Comparison of ENCODE assay signal across 1 cellular context in genomic region chr9:104745852-104746251, GRCh38.
TF ChIP-seq lines count a peak whose summit lies in the region.

No MANE protein-coding gene starts in this region.

TF ChIP-seq in K562, 482 proteins besides CTCF, POLR2A, EP300 and RAD21 (continued from another document and continues in another):
- TF ChIP-seq MAX (CRISPR knock-in tag; IDR thresholded peaks at IDR 0.05) (no peak), PKNOX1 (IDR thresholded peaks at IDR 0.05) (no peak), ZNF175 (CRISPR knock-in tag; IDR thresholded peaks at IDR 0.05; ENCODE audit: low read depth) (no peak), SMARCA5 (IDR thresholded peaks at IDR 0.05) (no peak), DACH1 (IDR thresholded peaks at IDR 0.05; ENCODE audit: partially characterized antibody) (no peak), CHD7 (IDR thresholded peaks at IDR 0.05; ENCODE audit: low read depth, low read length) (no peak), SRF (CRISPR knock-in tag; IDR thresholded peaks at IDR 0.05) (no peak), DPF2 (IDR thresholded peaks at IDR 0.05) (peak; percentile 85), FOXK2 (conservative IDR thresholded peaks at IDR 0.05 in 1 of 2, IDR thresholded peaks at IDR 0.05 in 1 of 2; ENCODE audit: low read depth in 2 of 2) (no peak), FIP1L1 (IDR thresholded peaks at IDR 0.05; ENCODE audit: low read depth, low read length, poor library complexity, severe bottlenecking) (no peak), GTF3C2 (IDR thresholded peaks at IDR 0.05; ENCODE audit: borderline replicate concordance, extremely low read depth, insufficient read length) (no peak), ZNF3 (CRISPR knock-in tag; IDR thresholded peaks at IDR 0.05) (no peak), ZBED1 (IDR thresholded peaks at IDR 0.05) (no peak), ETS2 (tag; IDR thresholded peaks at IDR 0.05; ENCODE audit: borderline replicate concordance, poor library complexity, severe bottlenecking) (no peak), GTF2F1 (IDR thresholded peaks at IDR 0.05; ENCODE audit: low read depth, low read length) (no peak), ZKSCAN3 (CRISPR knock-in tag; IDR thresholded peaks at IDR 0.05) (no peak), RERE (CRISPR knock-in tag; IDR thresholded peaks at IDR 0.05; ENCODE audit: borderline replicate concordance) (no peak), PHF8 (IDR thresholded peaks at IDR 0.05; ENCODE audit: borderline replicate concordance, low read length) (no peak), NR1H2 (CRISPR knock-in tag; IDR thresholded peaks at IDR 0.05) (no peak), KLF1 (tag; IDR thresholded peaks at IDR 0.05) (no peak), MAZ (CRISPR knock-in tag; conservative IDR thresholded peaks at IDR 0.05 in 1 of 2, IDR thresholded peaks at IDR 0.05 in 1 of 2) (no peak), ZFPM2 (CRISPR knock-in tag; IDR thresholded peaks at IDR 0.05) (no peak), E4F1 (CRISPR knock-in tag; IDR thresholded peaks at IDR 0.05; ENCODE audit: borderline replicate concordance) (no peak), PATZ1 (CRISPR knock-in tag; IDR thresholded peaks at IDR 0.05; ENCODE audit: borderline replicate concordance) (no peak)
